Comparison of ENCODE assay signal across 8 cellular contexts in the genomic region with DNA sequence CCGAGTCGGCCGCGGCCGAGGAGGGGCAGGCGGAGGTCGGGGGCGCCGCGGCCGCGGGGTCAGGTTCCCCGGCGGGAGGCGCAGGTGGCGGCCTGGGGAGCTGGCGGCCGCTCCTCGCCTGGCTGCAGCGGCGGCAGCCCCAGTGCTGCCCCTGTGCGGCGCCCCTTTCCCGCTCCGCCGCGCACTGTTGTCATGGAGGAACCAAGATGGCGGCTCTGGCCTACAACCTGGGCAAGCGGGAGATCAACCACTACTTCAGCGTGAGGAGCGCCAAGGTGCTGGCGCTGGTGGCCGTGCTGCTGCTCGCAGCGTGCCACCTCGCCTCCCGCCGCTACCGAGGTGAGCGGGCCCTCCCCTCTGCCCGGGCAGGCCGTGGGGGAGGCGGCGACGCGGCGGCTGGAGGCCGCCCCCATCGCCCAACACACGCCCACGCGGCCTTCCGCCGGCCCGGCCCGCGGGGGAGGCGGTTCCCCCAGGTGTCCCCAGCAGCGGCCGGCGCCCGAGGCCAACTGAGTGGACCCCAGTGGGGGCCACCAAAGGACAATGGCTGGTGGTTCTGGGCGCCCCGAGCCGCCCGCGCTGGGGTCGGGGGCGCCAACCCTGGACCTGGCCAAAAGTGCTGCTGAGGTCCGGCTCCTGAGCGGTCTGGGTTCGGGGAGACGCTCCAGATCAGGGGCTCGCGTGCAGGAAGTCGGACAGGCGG. TPM values are rescaled to one million over a fixed set of nuclear protein-coding genes. Genes with fewer than 3 reads are reported as not detected.
DNase-seq lines count a peak whose midpoint lies in the region; ATAC-seq lines count a peak whose summit lies in the region.

No MANE protein-coding gene starts in this region.

- POLR2A ChIA-PET in activated CD4-positive, alpha-beta memory T cell treated with anti-CD3 and anti-CD28 coated beads, Interleukin-2, amount 10 ng/mL, durations not matched to agents 7 days and 5 days (lab: Charles Lee) = interaction anchor here (0.9 to 1.3 kb wide), 3 partner anchors 18 to 147 kb away, joined by 3 to 4 read pairs (median 3); no protein-coding TSS in a partner anchor

- peaks cover 29% of the 10 kb centered on the region for H3K4me1 ChIP-seq in CD4-positive, CD25-positive, alpha-beta regulatory T cell (ENCODE audit: control insufficient read depth, insufficient read depth, low read length, poor library complexity, severe bottlenecking)

- H3K4me3 Mint-ChIP-seq in CD4-positive, CD25-positive, alpha-beta regulatory T cell = peak overlapping the region in 3 of 4 donors; percentile 87 to 93 (median 90)
- peak overlapping the region; percentile 74 for H3K4me3 Mint-ChIP-seq in activated CD4-positive, alpha-beta memory T cell treated with anti-CD3 and anti-CD28 coated beads, Interleukin-2, amount 10 ng/mL, durations not matched to agents 7 days and 5 days
- H3K4me3 Mint-ChIP-seq in memory B cell = peak overlapping the region; percentile 88

- CTCF ChIA-PET in activated CD4-positive, alpha-beta memory T cell treated with anti-CD3 and anti-CD28 coated beads, Interleukin-2, amount 10 ng/mL, durations not matched to agents 7 days and 5 days (lab: Charles Lee) = no interaction called here

- peak overlapping the region; percentile 76 for H3K27ac ChIP-seq in CD4-positive, CD25-positive, alpha-beta regulatory T cell (ENCODE audit: insufficient read depth, low read length, poor library complexity, severe bottlenecking)

- no peaks in the 10 kb centered on the region for H3K27me3 Mint-ChIP-seq in CD4-positive, CD25-positive, alpha-beta regulatory T cell
- no peaks in the 10 kb centered on the region for H3K27me3 Mint-ChIP-seq in activated CD4-positive, alpha-beta memory T cell treated with anti-CD3 and anti-CD28 coated beads, Interleukin-2, amount 10 ng/mL, durations not matched to agents 7 days and 5 days
- H3K27me3 Mint-ChIP-seq in memory B cell = no peaks in the 10 kb centered on the region

- peak; percentile 73 to 80 for ATAC-seq in CD4-positive, CD25-positive, alpha-beta regulatory T cell (ENCODE audit: low read depth in 2 of 2)
- ATAC-seq in GM19324 (IDR thresholded peaks at IDR 0.05; ENCODE audit: low FRiP score, unreplicated experiment) (peak; percentile 85), HG03442 (IDR thresholded peaks at IDR 0.05; ENCODE audit: unreplicated experiment) (peak; percentile 72), memory B cell (ENCODE audit: low read depth) (peak; percentile 80)

- peak overlapping the region; percentile 80 for H3K4me3 ChIP-seq in CD4-positive, CD25-positive, alpha-beta regulatory T cell (ENCODE audit: low read depth, low read length)

- no peaks in the 10 kb centered on the region for H3K27me3 ChIP-seq in CD4-positive, CD25-positive, alpha-beta regulatory T cell (ENCODE audit: control insufficient read depth, insufficient read depth, low read length)

- DNase-seq in CD4-positive, CD25-positive, alpha-beta regulatory T cell = peak; percentile 57 to 75 (median 70)
- DNase-seq in NCI-H69 (lab: John Stamatoyannopoulos, UW) (peak; percentile 90), memory B cell (ENCODE audit: low spot score in 2 of 2) (peak; percentile 65 to 73)
- peak; percentile 73 for DNase-seq in activated CD4-positive, alpha-beta memory T cell treated with anti-CD3 and anti-CD28 coated beads, Interleukin-2, amount 10 ng/mL, durations not matched to agents 7 days and 5 days
- DNase-seq in effector CD4-positive, alpha-beta T cell = peak; percentile 53
- peak; percentile 50 for DNase-seq in stimulated activated CD8-positive, alpha-beta memory T cell treated with anti-CD3 and anti-CD28 coated beads, Interleukin-12 subunit alpha, Interleukin-12 subunit beta, amount 100 ng/mL, for 4 hours (ENCODE audit: low read depth)

- H3K27ac Mint-ChIP-seq in CD4-positive, CD25-positive, alpha-beta regulatory T cell = peak overlapping the region; percentile 80 to 94 (median 85)
- peak overlapping the region; percentile 85 for H3K27ac Mint-ChIP-seq in activated CD4-positive, alpha-beta memory T cell treated with anti-CD3 and anti-CD28 coated beads, Interleukin-2, amount 10 ng/mL, durations not matched to agents 7 days and 5 days
- peak overlapping the region; percentile 90 for H3K27ac Mint-ChIP-seq in memory B cell

- no peaks in the 10 kb centered on the region for H3K9me3 ChIP-seq in CD4-positive, CD25-positive, alpha-beta regulatory T cell (ENCODE audit: control insufficient read depth in 2 of 2, low read length in 2 of 2)

- peaks cover 33 to 50% (median 38%) of the 10 kb centered on the region in 4 donors for H3K4me1 Mint-ChIP-seq in CD4-positive, CD25-positive, alpha-beta regulatory T cell
- H3K4me1 Mint-ChIP-seq in activated CD4-positive, alpha-beta memory T cell treated with anti-CD3 and anti-CD28 coated beads, Interleukin-2, amount 10 ng/mL, durations not matched to agents 7 days and 5 days = peaks cover 39% of the 10 kb centered on the region
- H3K4me1 Mint-ChIP-seq in memory B cell = peaks cover 26% of the 10 kb centered on the region

- H3K9me3 Mint-ChIP-seq in CD4-positive, CD25-positive, alpha-beta regulatory T cell = no peaks in the 10 kb centered on the region
- no peaks in the 10 kb centered on the region for H3K9me3 Mint-ChIP-seq in activated CD4-positive, alpha-beta memory T cell treated with anti-CD3 and anti-CD28 coated beads, Interleukin-2, amount 10 ng/mL, durations not matched to agents 7 days and 5 days
- no peaks in the 10 kb centered on the region for H3K9me3 Mint-ChIP-seq in memory B cell

- H3K36me3 ChIP-seq in CD4-positive, CD25-positive, alpha-beta regulatory T cell (ENCODE audit: control insufficient read depth, insufficient read depth, low read length) = no peaks in the 10 kb centered on the region

- H3K36me3 Mint-ChIP-seq in CD4-positive, CD25-positive, alpha-beta regulatory T cell = no peaks in the 10 kb centered on the region
- H3K36me3 Mint-ChIP-seq in activated CD4-positive, alpha-beta memory T cell treated with anti-CD3 and anti-CD28 coated beads, Interleukin-2, amount 10 ng/mL, durations not matched to agents 7 days and 5 days (ENCODE audit: low read depth) = peaks cover 12% of the 10 kb centered on the region
- H3K36me3 Mint-ChIP-seq in memory B cell = no peaks in the 10 kb centered on the region

RNA-seq across cellular contexts. Expression of a gene that starts 0.4 kb away (rescaled TPM):
- total RNA-seq in CD4-positive, CD25-positive, alpha-beta regulatory T cell = 21.8 TPM
- polyA plus RNA-seq in CD4-positive, CD25-positive, alpha-beta regulatory T cell = 10 to 100 TPM in 1 of 4 donors, 1 to 10 TPM in 3; 7.8 to 10.9 (median 8.6) TPM
- 10 to 100 TPM in 1 of 2 experiments, 1 to 10 TPM in 1; 9.6 to 13.0 TPM for total RNA-seq in activated CD4-positive, alpha-beta memory T cell treated with anti-CD3 and anti-CD28 coated beads, Interleukin-2, amount 10 ng/mL, durations not matched to agents 7 days and 5 days

Comparison
In these comparisons a context has a peak if more than half of its experiments do, and no peak if none do; other contexts are left out.
1. Peak in every context shown above with its lines: DNase-seq, ATAC-seq, H3K4me3 ChIP-seq and H3K27ac ChIP-seq.